ENCODE assay signal across 9 cellular contexts in the genomic region with DNA sequence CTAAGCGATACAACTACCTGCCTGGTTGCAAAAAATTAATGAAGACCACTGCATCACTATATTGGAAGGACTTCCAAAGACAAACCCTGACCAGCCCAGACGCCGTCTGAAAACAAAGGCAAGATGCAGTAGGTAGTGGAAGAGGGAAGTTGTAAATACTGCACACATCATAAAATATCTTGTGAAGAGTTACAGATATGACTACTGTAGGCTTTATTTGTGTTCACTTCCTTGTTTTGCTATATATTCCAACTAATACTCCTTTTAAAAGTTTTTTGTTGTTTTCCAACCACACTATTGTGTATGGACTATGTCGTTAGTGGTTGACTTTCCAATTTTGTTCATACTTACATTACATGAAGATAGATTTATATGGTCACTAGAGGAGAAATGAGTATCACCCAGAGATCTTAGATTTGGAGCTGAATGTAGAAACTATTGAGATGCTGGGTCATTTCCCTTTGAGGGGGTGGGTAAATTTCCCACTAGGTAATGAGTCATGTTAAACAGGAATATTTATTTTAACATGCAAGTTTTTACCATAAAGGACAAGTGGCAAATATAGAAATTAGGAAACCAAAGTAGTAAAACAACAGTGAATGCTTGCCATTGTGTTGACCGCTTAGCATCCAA. TPM values are rescaled to one million over a fixed set of nuclear protein-coding genes. Genes with fewer than 3 reads are reported as not detected.
DNase-seq lines count a peak whose midpoint lies in the region; ATAC-seq lines count a peak whose summit lies in the region.
"Had no signal": no experiment of that assay in that cellular context is flagged by ENCODE, and none has a peak within 500 bp of the region (broad histone marks: within the 10 kb centered on the region; RNA-seq: fewer than 3 reads in every experiment).

No MANE protein-coding gene starts in this region.

- intact Hi-C loops in posterior cingulate gyrus (cut with DNase I) = no loop called here

- peak; percentile 88 for ATAC-seq in GM18502 (IDR thresholded peaks at IDR 0.05; ENCODE audit: poor library complexity, unreplicated experiment)
- peak; percentile 58 for ATAC-seq in GM21619 (IDR thresholded peaks at IDR 0.05; ENCODE audit: unreplicated experiment)
- ATAC-seq in left lobe of liver = peak; percentile 14

- in situ Hi-C loops in KBM-7 (cut with MboI; ENCODE audit: low pct_unique_long_range_greater_than_20kb, low sequenced_read_pairs) = no loop called here

- DNase-seq in KBM-7 (peak; percentile 65), left lobe of liver (ENCODE audit: low spot score) (no peak), NCI-H510A treated with DMSO at 0.1 percent for 48 hours (lab: John Stamatoyannopoulos, UW) (no peak), kidney tubule cell (ENCODE audit: low spot score) (no peak), posterior cingulate gyrus (no peak)
- DNase-seq in activated CD8-positive, alpha-beta memory T cell treated with anti-CD3 and anti-CD28 coated beads for 24 hours = no peak
- DNase-seq: NCI-H187 had no signal

RNA-seq across cellular contexts. Expression of a gene that starts 16.6 kb away (rescaled TPM):
- 0.10 TPM for total RNA-seq in left lobe of liver

Comparison
In these comparisons a context has a peak if more than half of its experiments do, and no peak if none do; other contexts are left out.
1. ATAC-seq: peak in every context shown above with its lines; median percentile 88 in GM18502; 58 in GM21619; 14 in left lobe of liver.